8 cellular contexts compared by ENCODE assay signal in genomic region chr20:19903168-19903676, GRCh38.
DNase-seq lines count a peak whose midpoint lies in the region; ATAC-seq, FAIRE-seq and TF ChIP-seq lines count a peak whose summit lies in the region.

No MANE protein-coding gene starts in this region.

- no peaks in the 10 kb centered on the region for H3K27me3 ChIP-seq in pancreas

- TF ChIP-seq CTCF in pancreas (IDR thresholded peaks at IDR 0.05), result no peak

- intact Hi-C loops in pancreas (cut with DNase I), result loop anchor here in 1 of 3 donors (10.0 kb wide), 1 partner anchor 92 kb away; no protein-coding TSS in a partner anchor

- peak in 3 of 4 donors; percentile 72 to 88 (median 88) for ATAC-seq in pancreas

- no peaks in the 10 kb centered on the region for H3K9me3 ChIP-seq in pancreas

- H3K36me3 ChIP-seq in pancreas, result no peaks in the 10 kb centered on the region

- H3K4me1 ChIP-seq in pancreas, result no peaks in the 10 kb centered on the region

- 39 to 46% methylated on average over 9 of the region's 9 CpGs for WGBS in pancreas, 2 donors

- peak; percentile 69 for DNase-seq in AG08396 (ENCODE audit: low spot score)
- DNase-seq in GM19238 (ENCODE audit: insufficient read length, low spot score), result peak; percentile 46
- DNase-seq in MV-4-11 (lab: John Stamatoyannopoulos, UW), result peak; percentile 94
- DNase-seq in central memory CD4-positive, alpha-beta T cell, result peak; percentile 6
- DNase-seq in pancreas, result peak in 2 of 6 donors; percentile 16 to 38
- no peak for DNase-seq in stimulated activated CD4-positive, alpha-beta T cell treated with anti-CD3 and anti-CD28 coated beads, Interleukin-4, amount 100 ng/mL, for 1 hour
- no peak for DNase-seq in T-helper 9 cell
- no peak for DNase-seq in RKO (ENCODE audit: low spot score)

- H3K4me3 ChIP-seq in pancreas, result no peak overlapping the region

- no peak for FAIRE-seq in pancreas (lab: Jason Lieb, UNC)

- no peak overlapping the region for H3K27ac ChIP-seq in pancreas

Comparison
In these comparisons a context has a peak if more than half of its experiments do, and no peak if none do; other contexts are left out.
1. DNase-seq: peak in AG08396 (single experiment), GM19238 (single experiment), MV-4-11 (single experiment) and central memory CD4-positive, alpha-beta T cell (single experiment); none in stimulated activated CD4-positive, alpha-beta T cell treated with anti-CD3 and anti-CD28 coated beads, Interleukin-4, amount 100 ng/mL, for 1 hour (single experiment), T-helper 9 cell (single experiment) and RKO (single experiment).